ENCODE assay signal across 28 cellular contexts in genomic region chr7:149367417-149367816, GRCh38.
"Had no signal": no experiment of that assay in that cellular context is flagged by ENCODE, and none has a peak within 500 bp of the region (broad histone marks: within the 10 kb centered on the region; RNA-seq: fewer than 3 reads in every experiment).

No MANE protein-coding gene starts in this region.

- H3K4me1 ChIP-seq: breast epithelium had no signal

- H3K27ac Mint-ChIP-seq: activated naive CD4-positive, alpha-beta T cell treated with anti-CD3 and anti-CD28 coated beads, Interleukin-2, amount 10 ng/mL, durations not matched to agents 7 days and 5 days; activated naive CD8-positive, alpha-beta T cell treated with anti-CD3 and anti-CD28 coated beads, Interleukin-2, amount 10 ng/mL, durations not matched to agents 7 days and 5 days; activated T-helper 2 cell treated with anti-CD3 and anti-CD28 coated beads, Interferon-gamma antibody, Interleukin-2, Interleukin-4, amounts not matched to agents 10 μg/mL and 5 μg/mL and 100 μg/mL, durations not matched to agents 14 hours and 24 hours and 36 hours; T-cell had no signal

- ATAC-seq: Panc1, Right ventricle myocardium inferior, T-cell had no signal

- H3K4me3 Mint-ChIP-seq: activated naive CD4-positive, alpha-beta T cell treated with anti-CD3 and anti-CD28 coated beads, Interleukin-2, amount 10 ng/mL, durations not matched to agents 7 days and 5 days; activated naive CD8-positive, alpha-beta T cell treated with anti-CD3 and anti-CD28 coated beads, Interleukin-2, amount 10 ng/mL, durations not matched to agents 7 days and 5 days; T-cell had no signal

- H3K4me2 ChIP-seq: KMS-11 had no signal

- H3K36me3 Mint-ChIP-seq: activated naive CD8-positive, alpha-beta T cell treated with anti-CD3 and anti-CD28 coated beads, Interleukin-2, amount 10 ng/mL, durations not matched to agents 7 days and 5 days had no signal

- H3K4me1 Mint-ChIP-seq: activated naive CD4-positive, alpha-beta T cell treated with anti-CD3 and anti-CD28 coated beads, Interleukin-2, amount 10 ng/mL, durations not matched to agents 7 days and 5 days; activated naive CD8-positive, alpha-beta T cell treated with anti-CD3 and anti-CD28 coated beads, Interleukin-2, amount 10 ng/mL, durations not matched to agents 7 days and 5 days; T-cell had no signal

- H3K36me3 ChIP-seq: breast epithelium had no signal

- H3K27ac ChIP-seq: breast epithelium, KMS-11, SK-N-MC had no signal

- H3K4me3 ChIP-seq: breast epithelium, SK-N-MC had no signal

- H3K27me3 ChIP-seq: breast epithelium had no signal

- H3K9ac ChIP-seq: KMS-11 had no signal

- DNase-seq: activated CD4-positive, alpha-beta T cell treated with anti-CD3 and anti-CD28 coated beads for 4 hours; activated CD4-positive, alpha-beta T cell treated with anti-CD3 and anti-CD28 coated beads, Interleukin-2, amount 50 U/mL, for 4 hours; activated CD8-positive, alpha-beta memory T cell treated with anti-CD3 and anti-CD28 coated beads for 24 hours; activated gamma-delta T cell treated with Interleukin-2 at 50 U/mL for 16 hours; activated naive CD4-positive, alpha-beta T cell treated with anti-CD3 and anti-CD28 coated beads, Interleukin-2, amount 10 ng/mL, durations not matched to agents 7 days and 5 days; activated naive CD8-positive, alpha-beta T cell treated with anti-CD3 and anti-CD28 coated beads, Interleukin-2, amount 10 ng/mL, durations not matched to agents 7 days and 5 days; activated T-cell treated with anti-CD3 and anti-CD28 coated beads, Interleukin-2, amount 50 U/mL, for 48 hours; aorta; caudate nucleus; MM.1S; NCI-H1105; NCI-H1436; NCI-H1694 treated with DMSO at 0.1 percent for 48 hours; NCI-H2029 treated with DMSO at 0.1 percent for 48 hours; NCI-H345; NCI-H510A; NCI-H526 treated with DMSO at 0.1 percent for 48 hours; NCI-H82; RPMI8226; T-cell; T-helper 2 cell; T1000 had no signal
